12 cellular contexts compared by ENCODE assay signal in genomic region chrX:57817302-57817701, GRCh38.
DNase-seq lines count a peak whose midpoint lies in the region; ATAC-seq and TF ChIP-seq lines count a peak whose summit lies in the region.
"Had no signal": no experiment of that assay in that cellular context is flagged by ENCODE, and none has a peak within 500 bp of the region (broad histone marks: within the 10 kb centered on the region; RNA-seq: fewer than 3 reads in every experiment).

No MANE protein-coding gene starts in this region.

- no peaks in the 10 kb centered on the region for H3K9me3 ChIP-seq in AG04450 (ENCODE audit: control insufficient read depth, insufficient read depth, low read length)
- H3K9me3 ChIP-seq in Panc1 (ENCODE audit: control insufficient read depth, insufficient read depth, low read depth, low read length) = no peaks in the 10 kb centered on the region
- no peaks in the 10 kb centered on the region for H3K9me3 ChIP-seq in Caco-2
- H3K9me3 ChIP-seq: thoracic aorta had no signal

- no peaks in the 10 kb centered on the region for H3K36me3 ChIP-seq in Panc1 (ENCODE audit: control insufficient read depth, insufficient read depth, low read length)
- H3K36me3 ChIP-seq in Caco-2 (ENCODE audit: control insufficient read depth, insufficient read depth, low read length) = no peaks in the 10 kb centered on the region
- H3K36me3 ChIP-seq: thoracic aorta had no signal

- DNase-seq in AG04450 (ENCODE audit: low read depth, low spot score) = no peak
- DNase-seq in GM12865 (ENCODE audit: low read depth) = no peak
- no peak for DNase-seq in Panc1 (ENCODE audit: low read depth, low spot score)
- peak; percentile 11 for DNase-seq in fibroblast of pulmonary artery (ENCODE audit: low read depth)
- no peak for DNase-seq in Caco-2
- DNase-seq: NCI-H187, T-helper 2 cell had no signal

- H3K27ac Mint-ChIP-seq in Caco-2 (ENCODE audit: unreplicated experiment) = no peak overlapping the region
- H3K27ac Mint-ChIP-seq: memory B cell had no signal

- H3K4me1 Mint-ChIP-seq in Caco-2 (ENCODE audit: low read depth, unreplicated experiment) = no peaks in the 10 kb centered on the region

- in situ Hi-C loops in Panc1 (cut with HindIII; ENCODE audit: low pct_unique_long_range_greater_than_20kb, low sequenced_read_pairs) = no loop called here

- H3K4me1 ChIP-seq in Panc1 (ENCODE audit: control insufficient read depth, insufficient read depth, low read length) (no peaks in the 10 kb centered on the region), Caco-2 (no peaks in the 10 kb centered on the region)

- peak; percentile 44 for TF ChIP-seq CTCF in AG04450 (IDR thresholded peaks at IDR 0.05; ENCODE audit: low read depth, low read length)
- TF ChIP-seq CTCF in GM12865 (IDR thresholded peaks at IDR 0.05; ENCODE audit: insufficient read depth, low read depth, low read length, missing control alignments) = peak; percentile 11
- TF ChIP-seq CTCF in Panc1 (IDR thresholded peaks at IDR 0.05) = peak; percentile 64; the same call in 1 of the 2 replicates
- peak; percentile 44 for TF ChIP-seq CTCF in fibroblast of pulmonary artery (IDR thresholded peaks at IDR 0.05; ENCODE audit: low read length, missing control alignments)
- TF ChIP-seq CTCF in Caco-2 (IDR thresholded peaks at IDR 0.05; ENCODE audit: insufficient read depth in 1 of 2, low read depth in 1 of 2, low read length in 1 of 2, severe bottlenecking in 1 of 2, unreplicated experiment in 1 of 2) = peak in 1 of 2 experiments; percentile 16

- peaks cover 16% of the 10 kb centered on the region for H3K9me3 Mint-ChIP-seq in Caco-2 (ENCODE audit: unreplicated experiment)

- POLR2A ChIA-PET in AG04450 (lab: Yijun Ruan, JAX) = no interaction called here
- POLR2A ChIA-PET in Panc1 (lab: Charles Lee) = no interaction called here
- POLR2A ChIA-PET in Caco-2 (lab: Charles Lee) = no interaction called here

- no peaks in the 10 kb centered on the region for H3K27me3 Mint-ChIP-seq in Caco-2 (ENCODE audit: insufficient read depth, unreplicated experiment)

- H3K4me3 ChIP-seq in AG04450 (ENCODE audit: low read depth, low read length) (no peak overlapping the region), GM12865 (ENCODE audit: low read depth, low read length) (no peak overlapping the region), Panc1 (ENCODE audit: low read depth in 2 of 2, low read length in 2 of 2) (no peak overlapping the region), fibroblast of pulmonary artery (replicated peaks; ENCODE audit: low read depth, low read length) (no peak overlapping the region), Caco-2 (ENCODE audit: low read depth, low read length) (no peak overlapping the region)
- H3K4me3 ChIP-seq: thoracic aorta had no signal

- BruUV-seq in Panc1 (replicated peaks; lab: Mats Ljungman, UMichigan) (no TSS peak), Caco-2 (replicated peaks; lab: Mats Ljungman, UMichigan) (no TSS peak)

- ATAC-seq in Panc1 = no peak
- no peak for ATAC-seq in activated CD4-positive, CD25-positive, alpha-beta regulatory T cell treated with anti-CD3 and anti-CD28 coated beads, Interleukin-2, amount 50 U/mL, for 24 hours
- ATAC-seq in GM18517 (IDR thresholded peaks at IDR 0.05; ENCODE audit: unreplicated experiment) = no peak
- no peak for ATAC-seq in GM21528 (IDR thresholded peaks at IDR 0.05; ENCODE audit: low FRiP score, unreplicated experiment)

- H3K27me3 ChIP-seq in AG04450 (ENCODE audit: control insufficient read depth, insufficient read depth, low read length) (no peaks in the 10 kb centered on the region), Panc1 (ENCODE audit: control insufficient read depth, insufficient read depth, low read length) (no peaks in the 10 kb centered on the region), Caco-2 (replicated peaks; ENCODE audit: control insufficient read depth, insufficient read depth, low read length) (no peaks in the 10 kb centered on the region)

- CTCF ChIA-PET in AG04450 (lab: Charles Lee) (interaction anchor here (1.0 kb wide), 1 partner anchor 109 kb away, joined by 3 read pairs; no protein-coding TSS in a partner anchor), Panc1 (lab: Charles Lee) (no interaction called here), Caco-2 (lab: Charles Lee) (no interaction called here)

- intact Hi-C loops in Panc1 (cut with micrococcal nuclease; ENCODE audit: unreplicated experiment) (no loop called here), Caco-2 (cut with micrococcal nuclease; ENCODE audit: unreplicated experiment) (loop anchor here (10.0 kb wide), 1 partner anchor 243 kb away; no protein-coding TSS in a partner anchor)

- H3K4me3 Mint-ChIP-seq in Caco-2 (ENCODE audit: unreplicated experiment) = no peak overlapping the region
- H3K4me3 Mint-ChIP-seq: memory B cell had no signal

- H3K27ac ChIP-seq in AG04450 (ENCODE audit: low read depth, low read length) (no peak overlapping the region), Panc1 (ENCODE audit: low read length) (no peak overlapping the region)
- H3K27ac ChIP-seq: thoracic aorta had no signal

- H3K36me3 Mint-ChIP-seq in Caco-2 (ENCODE audit: insufficient read depth, unreplicated experiment) = no peaks in the 10 kb centered on the region
- H3K36me3 Mint-ChIP-seq: memory B cell had no signal
